ENCODE assay signal across 1 cellular context in genomic region chr2:112259509-112260294, GRCh38.
TF ChIP-seq lines count a peak whose summit lies in the region.

No MANE protein-coding gene starts in this region.

TF ChIP-seq in K562, 482 proteins besides CTCF, POLR2A, EP300 and RAD21 (continued from another document):
- TF ChIP-seq ZBTB33 (CRISPR knock-in tag; IDR thresholded peaks at IDR 0.05) (peak; percentile 83), TFAP4 (CRISPR knock-in tag; IDR thresholded peaks at IDR 0.05; ENCODE audit: borderline replicate concordance) (peak; percentile 82), TEAD4 (IDR thresholded peaks at IDR 0.05; ENCODE audit: low read length) (peak; percentile 61; the same call in 1 of the 2 replicates), TEAD4 (CRISPR knock-in tag; IDR thresholded peaks at IDR 0.05; ENCODE audit: borderline replicate concordance) (no peak), ZNF592 (IDR thresholded peaks at IDR 0.05) (peak; percentile 45; the same call in 1 of the 2 replicates), SMC3 (conservative IDR thresholded peaks at IDR 0.05; ENCODE audit: insufficient read depth, low read depth, low read length) (peak; percentile 77), MEF2A (IDR thresholded peaks at IDR 0.05; ENCODE audit: control insufficient read depth, low read depth, low read length) (no peak), ZC3H4 (CRISPR knock-in tag; IDR thresholded peaks at IDR 0.05; ENCODE audit: borderline replicate concordance) (no peak), YY1 (IDR thresholded peaks at IDR 0.05; ENCODE audit: borderline replicate concordance in 1 of 3, control insufficient read depth in 1 of 3, extremely low read depth in 1 of 3, insufficient read depth in 3 of 3, insufficient read length in 1 of 3, insufficient replicate concordance in 2 of 3, low read depth in 1 of 3, low read length in 2 of 3) (peak; percentile 31 to 91 (median 84)), JUND (IDR thresholded peaks at IDR 0.05; ENCODE audit: borderline replicate concordance, low read depth, low read length) (peak; percentile 58; the same call in 1 of the 2 replicates), JUND (tag; IDR thresholded peaks at IDR 0.05; ENCODE audit: borderline replicate concordance, low read depth, low read length) (no peak; the same call in 2 of the 3 replicates), E2F6 (IDR thresholded peaks at IDR 0.05; ENCODE audit: borderline replicate concordance in 1 of 2, extremely low read depth in 1 of 2, insufficient read depth in 1 of 2, insufficient read length in 1 of 2, low read depth in 1 of 2, low read length in 1 of 2, poor library complexity in 1 of 2, severe bottlenecking in 1 of 2) (no peak), MTA3 (IDR thresholded peaks at IDR 0.05; ENCODE audit: borderline replicate concordance) (0 out of 2 replicates have a peak, but pooled peaks have one; percentile 47), ZNF764 (CRISPR knock-in tag; IDR thresholded peaks at IDR 0.05; ENCODE audit: low read depth) (peak; percentile 95), CTBP1 (IDR thresholded peaks at IDR 0.05; ENCODE audit: borderline replicate concordance) (0 out of 2 replicates have a peak, but pooled peaks have one; percentile 36), L3MBTL2 (IDR thresholded peaks at IDR 0.05) (peak; percentile 18; the same call in 1 of the 2 replicates), HCFC1 (IDR thresholded peaks at IDR 0.05; ENCODE audit: low read depth, low read length) (peak; percentile 31; the same call in 1 of the 2 replicates), EZH2 (IDR thresholded peaks at IDR 0.05; ENCODE audit: borderline replicate concordance, low read depth, low read length) (no peak), BHLHE40 (IDR thresholded peaks at IDR 0.05; ENCODE audit: low read length) (peak; percentile 39; the same call in 1 of the 2 replicates), ZNF551 (CRISPR knock-in tag; IDR thresholded peaks at IDR 0.05) (no peak)
